14 cellular contexts compared by ENCODE assay signal in genomic region chr16:23333034-23333579, GRCh38. TPM values are rescaled to one million over a fixed set of nuclear protein-coding genes. Genes with fewer than 3 reads are reported as not detected.
"Had no signal": no experiment of that assay in that cellular context is flagged by ENCODE, and none has a peak within 500 bp of the region (broad histone marks: within the 10 kb centered on the region; RNA-seq: fewer than 3 reads in every experiment).

No MANE protein-coding gene starts in this region.

- H3K27ac Mint-ChIP-seq: activated CD8-positive, alpha-beta memory T cell treated with anti-CD3 and anti-CD28 coated beads, Interleukin-2, amount 10 ng/mL, durations not matched to agents 7 days and 5 days; activated naive CD8-positive, alpha-beta T cell; activated T-cell treated with anti-CD3 and anti-CD28 coated beads, Interleukin-2, amount 50 U/mL, for 24 hours; nephron; stimulated activated naive CD8-positive, alpha-beta T cell treated with anti-CD3 and anti-CD28 coated beads, Interleukin-15, Interleukin-2, amounts not matched to agents 100 ng/mL and 50 ng/mL, for 24 hours had no signal

- H3K9me3 Mint-ChIP-seq: activated T-cell treated with anti-CD3 and anti-CD28 coated beads, Interleukin-2, amount 50 U/mL, for 24 hours; nephron; stimulated activated naive CD8-positive, alpha-beta T cell treated with anti-CD3 and anti-CD28 coated beads, Interleukin-15, Interleukin-2, amounts not matched to agents 100 ng/mL and 50 ng/mL, for 24 hours had no signal

- H3K36me3 ChIP-seq: sigmoid colon, upper lobe of right lung had no signal

- H3K4me3 Mint-ChIP-seq: activated CD8-positive, alpha-beta memory T cell treated with anti-CD3 and anti-CD28 coated beads, Interleukin-2, amount 10 ng/mL, durations not matched to agents 7 days and 5 days; activated naive CD8-positive, alpha-beta T cell; activated T-cell treated with anti-CD3 and anti-CD28 coated beads, Interleukin-2, amount 50 U/mL, for 24 hours; nephron; stimulated activated naive CD8-positive, alpha-beta T cell treated with anti-CD3 and anti-CD28 coated beads, Interleukin-15, Interleukin-2, amounts not matched to agents 100 ng/mL and 50 ng/mL, for 24 hours had no signal

- H3K9me3 ChIP-seq: sigmoid colon, upper lobe of right lung had no signal

- ATAC-seq: activated CD4-positive, CD25-positive, alpha-beta regulatory T cell treated with anti-CD3 and anti-CD28 coated beads, Interleukin-2, amount 50 U/mL, for 24 hours; activated CD8-positive, alpha-beta memory T cell treated with anti-CD3 and anti-CD28 coated beads, Interleukin-2, amount 10 ng/mL, durations not matched to agents 7 days and 5 days had no signal

- H3K27me3 Mint-ChIP-seq: activated naive CD8-positive, alpha-beta T cell had no signal

- H3K36me3 Mint-ChIP-seq: activated CD8-positive, alpha-beta memory T cell treated with anti-CD3 and anti-CD28 coated beads, Interleukin-2, amount 10 ng/mL, durations not matched to agents 7 days and 5 days; activated naive CD8-positive, alpha-beta T cell had no signal

- DNase-seq: activated CD4-positive, alpha-beta T cell treated with anti-CD3 and anti-CD28 coated beads, Interleukin-2, amount 50 U/mL, for 48 hours; activated CD8-positive, alpha-beta memory T cell treated with anti-CD3 and anti-CD28 coated beads, Interleukin-2, amount 10 ng/mL, durations not matched to agents 7 days and 5 days; activated effector memory CD4-positive, alpha-beta T cell treated with Interleukin-2 at 50 U/mL for 16 hours; activated T-cell treated with anti-CD3 and anti-CD28 coated beads, Interleukin-2, amount 50 U/mL, for 24 hours; foreskin fibroblast; sigmoid colon; stimulated activated CD4-positive, alpha-beta T cell treated with anti-CD3 and anti-CD28 coated beads, Interleukin-12 subunit alpha, Interleukin-12 subunit beta, amount 100 ng/mL, for 4 hours; upper lobe of right lung had no signal

- H3K4me1 ChIP-seq: sigmoid colon, upper lobe of right lung had no signal

- H3K4me1 Mint-ChIP-seq: nephron had no signal

- H3K27ac ChIP-seq: sigmoid colon, upper lobe of right lung had no signal

- H3K4me3 ChIP-seq: sigmoid colon, upper lobe of right lung had no signal

- H3K27me3 ChIP-seq: sigmoid colon, upper lobe of right lung had no signal

RNA-seq across cellular contexts. Expression of gene SCNN1B, which starts 31.0 kb away (rescaled TPM):
- total RNA-seq: activated CD8-positive, alpha-beta memory T cell treated with anti-CD3 and anti-CD28 coated beads, Interleukin-2, amount 10 ng/mL, durations not matched to agents 7 days and 5 days; osteoblast; temporal lobe had no signal
